ENCODE assay signal across 20 cellular contexts in the genomic region with DNA sequence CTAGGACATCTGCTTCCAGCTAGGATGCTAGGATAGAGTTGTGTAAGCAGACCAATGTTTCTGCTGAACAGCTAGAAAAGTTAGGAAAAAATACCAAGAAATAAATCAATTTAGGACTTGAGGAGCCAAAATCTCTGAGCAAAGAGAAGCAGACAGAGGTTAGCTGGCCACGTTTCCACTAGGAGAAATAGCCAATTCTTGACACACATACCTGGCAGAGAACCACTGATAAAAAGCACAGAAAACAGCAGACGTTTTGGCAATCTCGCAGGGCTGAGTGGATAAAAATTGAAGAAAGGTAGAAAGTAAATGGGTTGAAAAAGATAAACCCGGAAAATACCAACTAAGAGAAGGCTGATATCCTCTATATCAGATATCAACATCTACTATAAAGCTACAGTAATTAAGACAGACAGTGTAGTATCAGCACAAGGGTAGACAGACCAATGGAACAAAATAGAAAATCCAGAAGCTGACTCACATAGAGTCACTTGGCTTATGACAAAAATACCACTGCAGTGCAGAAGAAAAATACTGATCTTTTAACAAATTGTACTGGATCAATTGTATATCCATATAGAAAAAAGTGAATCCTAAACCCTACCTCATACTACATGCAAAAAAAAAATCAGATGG.
DNase-seq lines count a peak whose midpoint lies in the region; ATAC-seq, FAIRE-seq and TF ChIP-seq lines count a peak whose summit lies in the region.
"Had no signal": no experiment of that assay in that cellular context is flagged by ENCODE, and none has a peak within 500 bp of the region (broad histone marks: within the 10 kb centered on the region; RNA-seq: fewer than 3 reads in every experiment).

No MANE protein-coding gene starts in this region.

- no peak overlapping the region for H3K9ac ChIP-seq in HepG2 (ENCODE audit: insufficient read depth, low read depth, low read length)
- H3K9ac ChIP-seq: BLaER1 treated with 17β-estradiol and CSF1 and Interleukin-3, amounts not matched to agents 10 nM and 100 nM had no signal

- TF ChIP-seq CTCF in right lobe of liver (IDR thresholded peaks at IDR 0.05) (no peak), HepG2 (CRISPR knock-in tag; IDR thresholded peaks at IDR 0.05) (no peak)

- DNase-seq in right lobe of liver (peak in 1 of 3 donors; percentile 58), HepG2 (ENCODE audit: low spot score) (no peak), left lobe of liver (ENCODE audit: low spot score) (peak; percentile 59), amniotic stem cell (lab: John Stamatoyannopoulos, UW) (no peak)
- no peak for DNase-seq in stimulated activated naive CD4-positive, alpha-beta T cell treated with Interleukin-2 at 50 U/mL for 16 hours (lab: John Stamatoyannopoulos, UW)
- DNase-seq: AML-193; Caco-2; Calu3; CD4-positive, alpha-beta T cell; CD8-positive, alpha-beta T cell; DMS79 treated with DMSO at 0.1 percent for 48 hours; GF-D8 had no signal

- H3K4me3 ChIP-seq in right lobe of liver (no peak overlapping the region), HepG2 (replicated peaks in 1 of 3; ENCODE audit: insufficient read depth in 1 of 3, low read depth in 2 of 3, low read length in 3 of 3) (no peak overlapping the region)
- H3K4me3 ChIP-seq: A549; BLaER1 treated with 17β-estradiol and CSF1 and Interleukin-3, amounts not matched to agents 10 nM and 100 nM had no signal

- H3K27ac ChIP-seq in right lobe of liver (no peak overlapping the region), HepG2 (ENCODE audit: extremely low read length, insufficient read depth, low read length) (no peak overlapping the region)
- H3K27ac ChIP-seq: 22Rv1; A549; BLaER1 treated with 17β-estradiol and CSF1 and Interleukin-3, amounts not matched to agents 10 nM and 100 nM; C4-2B had no signal

- ATAC-seq in right lobe of liver: peak; percentile 65 to 87 (median 74)
- no peak for ATAC-seq in HepG2
- peak; percentile 94 for ATAC-seq in left lobe of liver
- ATAC-seq: A549; CD8-positive, alpha-beta T cell had no signal

- no peak for TF ChIP-seq RAD21 in HepG2 (CRISPR knock-in tag; IDR thresholded peaks at IDR 0.05)

- no peak overlapping the region for H2AFZ ChIP-seq in HepG2 (ENCODE audit: low read length)

- TF ChIP-seq EP300 in HepG2 (IDR thresholded peaks at IDR 0.05; ENCODE audit: low read depth in 2 of 2, low read length in 2 of 2): no peak
- TF ChIP-seq EP300 in HepG2 (CRISPR knock-in tag; IDR thresholded peaks at IDR 0.05; ENCODE audit: borderline replicate concordance): no peak

- H3K27me3 ChIP-seq in right lobe of liver (no peaks in the 10 kb centered on the region), HepG2 (ENCODE audit: control insufficient read depth in 1 of 2, insufficient read depth in 2 of 2, low read length in 2 of 2) (no peaks in the 10 kb centered on the region)
- H3K27me3 ChIP-seq: BLaER1 treated with 17β-estradiol and CSF1 and Interleukin-3, amounts not matched to agents 10 nM and 100 nM had no signal

- H3K36me3 ChIP-seq in right lobe of liver (no peaks in the 10 kb centered on the region), HepG2 (replicated peaks in 1 of 2; ENCODE audit: control insufficient read depth in 1 of 2, insufficient read depth in 2 of 2, low read length in 2 of 2) (no peaks in the 10 kb centered on the region)
- H3K36me3 ChIP-seq: BLaER1 treated with 17β-estradiol and CSF1 and Interleukin-3, amounts not matched to agents 10 nM and 100 nM had no signal

- 25% methylated on average over 4 of the region's 4 CpGs for WGBS in right lobe of liver (ENCODE audit: insufficient coverage, low coverage, low lambda C conversion rate, missing lambda C conversion rate)
- WGBS in HepG2 (ENCODE audit: low lambda C conversion rate): 9% methylated on average over 4 of the region's 4 CpGs

- TF ChIP-seq POLR2A in right lobe of liver (IDR thresholded peaks at IDR 0.05) (no peak), HepG2 (IDR thresholded peaks at IDR 0.05; ENCODE audit: insufficient read depth in 1 of 2, low read depth in 2 of 2, low read length in 2 of 2) (no peak)

- intact Hi-C loops in right lobe of liver (cut with DNase I): no loop called here
- intact Hi-C loops in HepG2 (cut with micrococcal nuclease; ENCODE audit: unreplicated experiment): no loop called here

- no peak for FAIRE-seq in HepG2 (lab: Jason Lieb, UNC)
- FAIRE-seq: A549, D721Med, G401.6, GM12891, GM19239 had no signal

- H4K20me1 ChIP-seq in HepG2 (ENCODE audit: insufficient read depth, low read length): no peaks in the 10 kb centered on the region
- H4K20me1 ChIP-seq: BLaER1 treated with 17β-estradiol and CSF1 and Interleukin-3, amounts not matched to agents 10 nM and 100 nM had no signal

- CTCF ChIA-PET in HepG2 (lab: Yijun Ruan, JAX; ENCODE audit: low intra/inter-chr PET ratio, low total read pairs): no interaction called here

- H3K4me1 ChIP-seq in right lobe of liver (peaks cover 0 to 6% (median 0%) of the 10 kb centered on the region in 4 donors), HepG2 (ENCODE audit: insufficient read depth, low read length) (no peaks in the 10 kb centered on the region)
- H3K4me1 ChIP-seq: A549; BLaER1 treated with 17β-estradiol and CSF1 and Interleukin-3, amounts not matched to agents 10 nM and 100 nM; Caco-2 had no signal

- in situ Hi-C loops in HepG2 (cut with HindIII; ENCODE audit: extremely low pct_ligation_motif_present, low pct_unique_long_range_greater_than_20kb): no loop called here

- POLR2A ChIA-PET in HepG2 (lab: Yijun Ruan, JAX): no interaction called here

- no TSS peak for BruUV-seq in HepG2 (replicated peaks; lab: Mats Ljungman, UMichigan)

- no peaks in the 10 kb centered on the region for H3K79me2 ChIP-seq in HepG2 (ENCODE audit: insufficient read depth, low read length)

- no peaks in the 10 kb centered on the region for H3K9me3 ChIP-seq in right lobe of liver
- H3K9me3 ChIP-seq in HepG2 (ENCODE audit: low read length): no peaks in the 10 kb centered on the region
- H3K9me3 ChIP-seq: A549, Caco-2 had no signal

- H3K4me2 ChIP-seq in HepG2 (ENCODE audit: low read depth, low read length): no peak overlapping the region
- H3K4me2 ChIP-seq: A549; BLaER1 treated with 17β-estradiol and CSF1 and Interleukin-3, amounts not matched to agents 10 nM and 100 nM had no signal

TF ChIP-seq in HepG2, 621 proteins besides CTCF, POLR2A, EP300 and RAD21 (continues in another document):
- TF ChIP-seq FOSL2 (CRISPR knock-in tag; IDR thresholded peaks at IDR 0.05): no peak
- TF ChIP-seq SMARCC2 (IDR thresholded peaks at IDR 0.05): no peak
- TF ChIP-seq FOXC1 (CRISPR knock-in tag; IDR thresholded peaks at IDR 0.05; ENCODE audit: borderline replicate concordance): no peak
- TF ChIP-seq ZNF124 (CRISPR knock-in tag; IDR thresholded peaks at IDR 0.05): no peak
- TF ChIP-seq GATAD1 (CRISPR knock-in tag; IDR thresholded peaks at IDR 0.05): no peak
